19 cellular contexts compared by ENCODE assay signal in genomic region chr12:3348055-3348454, GRCh38.
DNase-seq lines count a peak whose midpoint lies in the region; ATAC-seq and TF ChIP-seq lines count a peak whose summit lies in the region.
"Had no signal": no experiment of that assay in that cellular context is flagged by ENCODE, and none has a peak within 500 bp of the region (broad histone marks: within the 10 kb centered on the region; RNA-seq: fewer than 3 reads in every experiment).

No MANE protein-coding gene starts in this region.

- no peak overlapping the region for H3K9ac ChIP-seq in SK-N-MC (ENCODE audit: insufficient read length)
- H3K9ac ChIP-seq: BLaER1 had no signal

- no peaks in the 10 kb centered on the region for H3K4me1 Mint-ChIP-seq in natural killer cell treated with Interleukin-12 subunit alpha and Interleukin-12 subunit beta and Interleukin-15 and Interleukin-18, amount 100 ng/mL, for 72 hours (ENCODE audit: low read depth in 2 of 2)
- H3K4me1 Mint-ChIP-seq in natural killer cell: no peaks in the 10 kb centered on the region
- H3K4me1 Mint-ChIP-seq: B cell; CD8-positive, alpha-beta memory T cell; GM23338 had no signal

- no peak overlapping the region for H3K27ac Mint-ChIP-seq in natural killer cell treated with Interleukin-12 subunit alpha and Interleukin-12 subunit beta and Interleukin-15 and Interleukin-18, amount 100 ng/mL, for 72 hours
- no peak overlapping the region for H3K27ac Mint-ChIP-seq in natural killer cell
- H3K27ac Mint-ChIP-seq: B cell; CD4-positive, alpha-beta T cell; CD8-positive, alpha-beta memory T cell; GM23338; H9 had no signal

- peaks cover 9 to 18% of the 10 kb centered on the region in 2 donors for H3K27me3 Mint-ChIP-seq in natural killer cell treated with Interleukin-12 subunit alpha and Interleukin-12 subunit beta and Interleukin-15 and Interleukin-18, amount 100 ng/mL, for 72 hours
- H3K27me3 Mint-ChIP-seq in natural killer cell (ENCODE audit: low read depth in 2 of 2): peaks cover 8 to 17% of the 10 kb centered on the region in 2 donors

- no peak for TF ChIP-seq CTCF in natural killer cell (IDR thresholded peaks at IDR 0.05)

- no peaks in the 10 kb centered on the region for H3K9me3 Mint-ChIP-seq in natural killer cell treated with Interleukin-12 subunit alpha and Interleukin-12 subunit beta and Interleukin-15 and Interleukin-18, amount 100 ng/mL, for 72 hours
- H3K9me3 Mint-ChIP-seq in natural killer cell: no peaks in the 10 kb centered on the region
- H3K9me3 Mint-ChIP-seq: CD4-positive, alpha-beta T cell; CD8-positive, alpha-beta memory T cell; GM23338; H9 had no signal

- no peak overlapping the region for H3K4me3 Mint-ChIP-seq in natural killer cell treated with Interleukin-12 subunit alpha and Interleukin-12 subunit beta and Interleukin-15 and Interleukin-18, amount 100 ng/mL, for 72 hours
- H3K4me3 Mint-ChIP-seq in natural killer cell: no peak overlapping the region
- H3K4me3 Mint-ChIP-seq: B cell; CD4-positive, alpha-beta T cell; CD8-positive, alpha-beta memory T cell; GM23338; H9 had no signal

- peak overlapping the region; percentile 99 for H3K27ac ChIP-seq in SK-N-MC
- H3K27ac ChIP-seq: BLaER1, C4-2B had no signal

- no peaks in the 10 kb centered on the region for H3K36me3 Mint-ChIP-seq in natural killer cell treated with Interleukin-12 subunit alpha and Interleukin-12 subunit beta and Interleukin-15 and Interleukin-18, amount 100 ng/mL, for 72 hours
- H3K36me3 Mint-ChIP-seq in natural killer cell: no peaks in the 10 kb centered on the region
- H3K36me3 Mint-ChIP-seq: CD8-positive, alpha-beta memory T cell had no signal

- no peaks in the 10 kb centered on the region for H3K36me3 ChIP-seq in SK-N-MC (ENCODE audit: insufficient read depth, low read length)
- H3K36me3 ChIP-seq: BLaER1 had no signal

- ATAC-seq in natural killer cell treated with Interleukin-12 subunit alpha and Interleukin-12 subunit beta and Interleukin-15 and Interleukin-18, amount 100 ng/mL, for 72 hours: no peak
- ATAC-seq in natural killer cell: no peak
- no peak for ATAC-seq in sciatic nerve
- no peak for ATAC-seq in HG03521 (IDR thresholded peaks at IDR 0.05; ENCODE audit: unreplicated experiment)
- no peak for ATAC-seq in GM21619 (IDR thresholded peaks at IDR 0.05; ENCODE audit: unreplicated experiment)
- ATAC-seq: GM12878, GM23338, HCT116 had no signal

- no peaks in the 10 kb centered on the region for H3K9me3 ChIP-seq in SK-N-MC (ENCODE audit: low read depth, low read length)
- H3K9me3 ChIP-seq: BLaER1 had no signal

- intact Hi-C loops in natural killer cell (cut with micrococcal nuclease): no loop called here
- intact Hi-C loops in sciatic nerve (cut with DNase I): no loop called here

- peak; percentile 5 for DNase-seq in natural killer cell treated with Interleukin-12 subunit alpha and Interleukin-12 subunit beta and Interleukin-15 and Interleukin-18, amount 100 ng/mL, for 72 hours (ENCODE audit: low spot score)
- DNase-seq in natural killer cell (no peak), SK-N-MC (ENCODE audit: low read depth, low spot score) (no peak), sciatic nerve (ENCODE audit: low spot score) (peak; percentile 23)
- DNase-seq: CD4-positive, alpha-beta T cell; CD8-positive, alpha-beta memory T cell; DMS 273 treated with DMSO at 0.1 percent for 48 hours; DMS79; EL; GDM1; H9 had no signal

- no peak overlapping the region for H3K4me3 ChIP-seq in SK-N-MC
- H3K4me3 ChIP-seq: BLaER1, GM12878, GM23338 had no signal

Comparison
In these comparisons a context has a peak if more than half of its experiments do, and no peak if none do; other contexts are left out.
1. DNase-seq: peak in natural killer cell treated with Interleukin-12 subunit alpha and Interleukin-12 subunit beta and Interleukin-15 and Interleukin-18, amount 100 ng/mL, for 72 hours (single experiment) and sciatic nerve (single experiment); none in natural killer cell (single experiment) and SK-N-MC (single experiment).